34 cellular contexts compared by ENCODE assay signal in genomic region chrX:106100442-106100841, GRCh38.
"Had no signal": no experiment of that assay in that cellular context is flagged by ENCODE, and none has a peak within 500 bp of the region (broad histone marks: within the 10 kb centered on the region; RNA-seq: fewer than 3 reads in every experiment).

No MANE protein-coding gene starts in this region.

- H3K36me3 ChIP-seq: MG63 had no signal

- H3K9me3 ChIP-seq: MG63 had no signal

- DNase-seq: Karpas-422, Kasumi-1, MG63, MM.1S, NCI-H1048, NCI-H1092, NCI-H1092 treated with DMSO at 0.1 percent for 48 hours, NCI-H1105, NCI-H1105 treated with DMSO at 0.1 percent for 48 hours, NCI-H1417, NCI-H1417 treated with DMSO at 0.1 percent for 48 hours, NCI-H1436, NCI-H1436 treated with DMSO at 0.1 percent for 48 hours, NCI-H146, NCI-H1694, NCI-H1694 treated with DMSO at 0.1 percent for 48 hours, NCI-H187, NCI-H187 treated with DMSO at 0.1 percent for 48 hours, NCI-H1930, NCI-H2029, NCI-H2029 treated with DMSO at 0.1 percent for 48 hours, NCI-H2081, NCI-H2081 treated with DMSO at 0.1 percent for 48 hours, NCI-H2107, NCI-H2171, NCI-H2171 treated with DMSO at 0.1 percent for 48 hours, NCI-H2227 treated with DMSO at 0.1 percent for 48 hours, NCI-H226, NCI-H345, NCI-H446, NCI-H446 treated with DMSO at 0.1 percent for 48 hours, NCI-H510A, NCI-H510A treated with DMSO at 0.1 percent for 48 hours, NCI-H524 had no signal

- H3K4me3 ChIP-seq: MG63 had no signal

- H3K27me3 ChIP-seq: MG63 had no signal
